31 cellular contexts compared by ENCODE assay signal in genomic region chr12:89200217-89200616, GRCh38.
"Had no signal": no experiment of that assay in that cellular context is flagged by ENCODE, and none has a peak within 500 bp of the region (broad histone marks: within the 10 kb centered on the region; RNA-seq: fewer than 3 reads in every experiment).

No MANE protein-coding gene starts in this region.

- ATAC-seq: activated CD4-positive, CD25-positive, alpha-beta regulatory T cell treated with anti-CD3 and anti-CD28 coated beads, Interleukin-2, amount 50 U/mL, for 24 hours; activated CD8-positive, alpha-beta T cell treated with anti-CD3 and anti-CD28 coated beads for 36 hours; activated naive CD8-positive, alpha-beta T cell treated with anti-CD3 and anti-CD28 coated beads, Interleukin-2, amount 50 U/mL, for 24 hours; activated T-cell treated with anti-CD3 and anti-CD28 coated beads, Interleukin-2, amount 50 U/mL, for 4 hours; body of pancreas; effector memory CD8-positive, alpha-beta T cell; foreskin keratinocyte; gastrocnemius medialis; heart left ventricle had no signal

- H3K4me3 Mint-ChIP-seq: activated B cell treated with CpG ODN at 0.5 μM for 24 hours; activated CD8-positive, alpha-beta T cell treated with anti-CD3 and anti-CD28 coated beads for 36 hours; activated naive CD4-positive, alpha-beta T cell treated with anti-CD3 and anti-CD28 coated beads for 36 hours; activated naive CD4-positive, alpha-beta T cell treated with anti-CD3 and anti-CD28 coated beads, Interleukin-2, amount 50 U/mL, for 24 hours; activated naive CD8-positive, alpha-beta T cell treated with anti-CD3 and anti-CD28 coated beads for 36 hours; activated naive CD8-positive, alpha-beta T cell treated with anti-CD3 and anti-CD28 coated beads, Interleukin-2, amount 50 U/mL, for 24 hours; activated T-cell treated with anti-CD3 and anti-CD28 coated beads, Interleukin-2, amount 50 U/mL, for 4 hours; effector memory CD8-positive, alpha-beta T cell; T-helper 2 cell treated with Interferon-gamma antibody and Interleukin-4, amounts not matched to agents 5 μg/mL and 100 μg/mL, for 36 hours had no signal

- H3K9me3 Mint-ChIP-seq: activated B cell treated with CpG ODN at 0.5 μM for 24 hours; activated CD8-positive, alpha-beta T cell treated with anti-CD3 and anti-CD28 coated beads for 36 hours; activated naive CD4-positive, alpha-beta T cell treated with anti-CD3 and anti-CD28 coated beads for 36 hours; activated naive CD4-positive, alpha-beta T cell treated with anti-CD3 and anti-CD28 coated beads, Interleukin-2, amount 50 U/mL, for 24 hours; activated naive CD8-positive, alpha-beta T cell treated with anti-CD3 and anti-CD28 coated beads for 36 hours; activated naive CD8-positive, alpha-beta T cell treated with anti-CD3 and anti-CD28 coated beads, Interleukin-2, amount 50 U/mL, for 24 hours; activated T-cell treated with anti-CD3 and anti-CD28 coated beads, Interleukin-2, amount 50 U/mL, for 4 hours; effector memory CD8-positive, alpha-beta T cell had no signal

- H3K27ac Mint-ChIP-seq: activated B cell treated with CpG ODN at 0.5 μM for 24 hours; activated CD8-positive, alpha-beta T cell treated with anti-CD3 and anti-CD28 coated beads for 36 hours; activated naive CD4-positive, alpha-beta T cell treated with anti-CD3 and anti-CD28 coated beads for 36 hours; activated naive CD4-positive, alpha-beta T cell treated with anti-CD3 and anti-CD28 coated beads, Interleukin-2, amount 50 U/mL, for 24 hours; activated naive CD8-positive, alpha-beta T cell treated with anti-CD3 and anti-CD28 coated beads for 36 hours; activated naive CD8-positive, alpha-beta T cell treated with anti-CD3 and anti-CD28 coated beads, Interleukin-2, amount 50 U/mL, for 24 hours; activated T-helper 2 cell treated with anti-CD3 and anti-CD28 coated beads, Interferon-gamma antibody, Interleukin-2, Interleukin-4, amounts not matched to agents 10 μg/mL and 5 μg/mL and 100 μg/mL, durations not matched to agents 14 hours and 24 hours and 36 hours; effector memory CD8-positive, alpha-beta T cell; T-helper 2 cell treated with Interferon-gamma antibody and Interleukin-4, amounts not matched to agents 5 μg/mL and 100 μg/mL, for 36 hours had no signal

- H3K36me3 Mint-ChIP-seq: activated naive CD4-positive, alpha-beta T cell treated with anti-CD3 and anti-CD28 coated beads, Interleukin-2, amount 50 U/mL, for 24 hours; activated naive CD8-positive, alpha-beta T cell treated with anti-CD3 and anti-CD28 coated beads for 36 hours had no signal

- H3K27me3 Mint-ChIP-seq: activated CD8-positive, alpha-beta T cell treated with anti-CD3 and anti-CD28 coated beads for 36 hours; activated naive CD4-positive, alpha-beta T cell treated with anti-CD3 and anti-CD28 coated beads, Interleukin-2, amount 50 U/mL, for 24 hours; activated naive CD8-positive, alpha-beta T cell treated with anti-CD3 and anti-CD28 coated beads, Interleukin-2, amount 50 U/mL, for 24 hours had no signal

- DNase-seq: activated B cell treated with CpG ODN at 0.5 μM for 24 hours; activated CD4-positive, alpha-beta T cell treated with anti-CD3 and anti-CD28 coated beads for 48 hours; activated CD4-positive, alpha-beta T cell treated with anti-CD3 and anti-CD28 coated beads, Interleukin-2, amount 50 U/mL, for 1 hour; activated CD4-positive, alpha-beta T cell treated with anti-CD3 and anti-CD28 coated beads, Interleukin-2, amount 50 U/mL, for 48 hours; activated CD8-positive, alpha-beta memory T cell treated with anti-CD3 and anti-CD28 coated beads for 24 hours; activated CD8-positive, alpha-beta T cell treated with anti-CD3 and anti-CD28 coated beads for 36 hours; activated effector memory CD4-positive, alpha-beta T cell treated with anti-CD3 and anti-CD28 coated beads, Interleukin-2, amount 50 U/mL, for 16 hours; activated naive CD4-positive, alpha-beta T cell treated with anti-CD3 and anti-CD28 coated beads for 36 hours; activated naive CD8-positive, alpha-beta T cell treated with anti-CD3 and anti-CD28 coated beads for 36 hours; activated naive CD8-positive, alpha-beta T cell treated with anti-CD3 and anti-CD28 coated beads, Interleukin-2, amount 50 U/mL, for 24 hours; activated T-cell treated with anti-CD3 and anti-CD28 coated beads, Interleukin-2, amount 50 U/mL, for 4 hours; adrenal gland; amygdala; aorta; body of pancreas; caudate nucleus; cortex of kidney; dermis blood vessel endothelial cell; effector CD4-positive, alpha-beta T cell; effector memory CD8-positive, alpha-beta T cell; erythroblast; foreskin keratinocyte; gastrocnemius medialis; glutamatergic neuron; heart left ventricle; T1000; WERI-Rb-1 had no signal
